21 cellular contexts compared by ENCODE assay signal in genomic region chr13:77536358-77536757, GRCh38. TPM values are rescaled to one million over a fixed set of nuclear protein-coding genes. Genes with fewer than 3 reads are reported as not detected.
DNase-seq lines count a peak whose midpoint lies in the region; ATAC-seq, FAIRE-seq and TF ChIP-seq lines count a peak whose summit lies in the region.
"Had no signal": no experiment of that assay in that cellular context is flagged by ENCODE, and none has a peak within 500 bp of the region (broad histone marks: within the 10 kb centered on the region; RNA-seq: fewer than 3 reads in every experiment).

No MANE protein-coding gene starts in this region.

- no peak for FAIRE-seq in bronchial epithelial cell (lab: Jason Lieb, UNC)
- FAIRE-seq: GM12892, HepG2 had no signal

- ATAC-seq in upper lobe of left lung (ENCODE audit: low FRiP score in 2 of 2): no peak
- no peak for ATAC-seq in HG02938 (IDR thresholded peaks at IDR 0.05; ENCODE audit: unreplicated experiment)
- ATAC-seq: HepG2, Panc1 had no signal

- H3K9me3 ChIP-seq in upper lobe of left lung: no peaks in the 10 kb centered on the region
- H3K9me3 ChIP-seq: SK-N-SH had no signal

- TF ChIP-seq CTCF in bronchial epithelial cell (IDR thresholded peaks at IDR 0.05; ENCODE audit: insufficient read depth, low read length, severe bottlenecking): no peak
- TF ChIP-seq CTCF in kidney epithelial cell (IDR thresholded peaks at IDR 0.05; ENCODE audit: insufficient read depth, low read length, poor library complexity, severe bottlenecking): no peak
- no peak for TF ChIP-seq CTCF in upper lobe of left lung (IDR thresholded peaks at IDR 0.05)

- peaks cover 0 to 3% (median 0%) of the 10 kb centered on the region in 4 donors for H3K4me1 ChIP-seq in upper lobe of left lung

- H3K27me3 ChIP-seq in bronchial epithelial cell (ENCODE audit: control insufficient read depth, insufficient read depth, low read length) (no peaks in the 10 kb centered on the region), kidney epithelial cell (ENCODE audit: control insufficient read depth, insufficient read depth, low read length) (no peaks in the 10 kb centered on the region), upper lobe of left lung (no peaks in the 10 kb centered on the region)

- no peak for TF ChIP-seq EP300 in upper lobe of left lung (IDR thresholded peaks at IDR 0.05)

- peak overlapping the region; percentile 35 for H3K4me3 ChIP-seq in bronchial epithelial cell (ENCODE audit: low read depth, low read length)
- peak overlapping the region; percentile 17 for H3K4me3 ChIP-seq in kidney epithelial cell (ENCODE audit: low read depth, low read length)
- peak overlapping the region in 3 of 4 donors; percentile 17 to 31 (median 17) for H3K4me3 ChIP-seq in upper lobe of left lung

- DNase-seq in NCI-H748 (lab: John Stamatoyannopoulos, UW; ENCODE audit: unreplicated experiment) (peak; percentile 35), NCI-H748 treated with DMSO at 0.1 percent for 48 hours (lab: John Stamatoyannopoulos, UW) (no peak), bronchial epithelial cell (ENCODE audit: low read depth) (no peak), kidney epithelial cell (ENCODE audit: low read depth) (no peak), upper lobe of left lung (no peak), kidney tubule cell (ENCODE audit: low spot score) (no peak), GOT3 (lab: John Stamatoyannopoulos, UW) (no peak)
- DNase-seq: DND-41, GDM1, Kasumi-1, NCI-H1930, NCI-H524, Right ventricle myocardium superior, SK-N-SH had no signal

- no peak for TF ChIP-seq POLR2A in upper lobe of left lung (IDR thresholded peaks at IDR 0.05)

- H3K36me3 ChIP-seq in bronchial epithelial cell (ENCODE audit: control insufficient read depth, insufficient read depth, low read length) (no peaks in the 10 kb centered on the region), kidney epithelial cell (ENCODE audit: control insufficient read depth, insufficient read depth, low read length) (no peaks in the 10 kb centered on the region), upper lobe of left lung (no peaks in the 10 kb centered on the region)

- H3K27ac ChIP-seq in upper lobe of left lung: peak overlapping the region in 3 of 4 donors; percentile 49 to 79 (median 49)
- H3K27ac ChIP-seq: C4-2B had no signal

RNA-seq across cellular contexts. Expression of gene SCEL, which starts 0.9 kb away (rescaled TPM):
- 60.8 and 185 TPM in 2 replicates for total RNA-seq in bronchial epithelial cell
- total RNA-seq in kidney epithelial cell: 9.3 and 14.7 TPM in 2 replicates
- 100 to 1,000 TPM in 2 of 6 donors, 10 to 100 TPM in 4; 32.5 to 175 (median 82.5) TPM for total RNA-seq in upper lobe of left lung
- total RNA-seq: A172, H4, HepG2, Right ventricle myocardium superior had no signal
